20 cellular contexts compared by ENCODE assay signal in the genomic region with DNA sequence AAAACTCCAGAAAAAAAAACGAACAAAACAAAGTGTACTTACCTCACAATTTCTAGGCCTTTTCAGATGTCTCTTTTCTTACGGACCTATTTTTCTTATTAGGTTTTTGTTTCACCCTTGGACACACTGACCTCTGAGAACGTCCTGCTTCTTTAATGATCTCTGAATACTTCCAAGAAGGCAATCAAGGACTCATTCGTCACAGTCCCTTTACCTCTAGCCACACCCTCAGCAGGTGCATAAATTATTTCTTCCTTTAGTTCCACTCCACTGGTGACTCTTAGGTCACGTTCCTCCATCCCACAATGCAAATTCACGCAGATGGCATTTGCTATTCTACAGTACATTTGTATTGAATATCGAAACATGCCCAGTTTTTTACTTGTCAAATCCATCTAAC. TPM values are rescaled to one million over a fixed set of nuclear protein-coding genes. Genes with fewer than 3 reads are reported as not detected.
A peak's percentile ranks its signal among the peaks of the same experiment; 100 is the strongest.
DNase-seq lines count a peak whose midpoint lies in the region; FAIRE-seq and TF ChIP-seq lines count a peak whose summit lies in the region.
"Had no signal": no experiment of that assay in that cellular context is flagged by ENCODE, and none has a peak within 500 bp of the region (broad histone marks: within the 10 kb centered on the region; RNA-seq: fewer than 3 reads in every experiment).

No MANE protein-coding gene starts in this region.

- peak overlapping the region; percentile 21 for H3K27ac ChIP-seq in OCI-LY7 (ENCODE audit: low read depth, low read length, poor library complexity, severe bottlenecking)
- peak overlapping the region; percentile 24 to 29 for H3K27ac ChIP-seq in kidney (ENCODE audit: low read depth in 2 of 2, low read length in 2 of 2)
- H3K27ac ChIP-seq in mammary epithelial cell (ENCODE audit: insufficient read depth, low read depth, low read length) = no peak overlapping the region
- H3K27ac ChIP-seq: hepatocyte, sigmoid colon had no signal

- POLR2A ChIA-PET in OCI-LY7 (lab: Charles Lee) = interaction anchor here (0.6 to 7.9 kb wide), 8 partner anchors 10 to 1904 kb away, joined by 3 to 78 read pairs (median 7); no protein-coding TSS in a partner anchor

- BruUV-seq in OCI-LY7 (replicated peaks; lab: Mats Ljungman, UMichigan) = no TSS peak
- BruUV-seq in mammary epithelial cell (replicated peaks; lab: Mats Ljungman, UMichigan) = no TSS peak

- dilution Hi-C loops in mammary epithelial cell (cut with HindIII; ENCODE audit: low sequenced_read_pairs) = no loop called here

- peaks cover 41% of the 10 kb centered on the region for H4K20me1 ChIP-seq in OCI-LY7 (ENCODE audit: insufficient read depth, low read length)
- H4K20me1 ChIP-seq in mammary epithelial cell (ENCODE audit: insufficient read depth, low read length) = no peaks in the 10 kb centered on the region

- H3K4me3 ChIP-seq in OCI-LY7 (ENCODE audit: low read depth, low read length, poor library complexity, severe bottlenecking) (no peak overlapping the region), kidney (ENCODE audit: low read length in 2 of 2) (peak overlapping the region in 1 of 2 donors; percentile 41), mammary epithelial cell (replicated peaks in 1 of 3; ENCODE audit: insufficient read depth in 1 of 3, low read depth in 2 of 3, low read length in 3 of 3) (no peak overlapping the region)
- H3K4me3 ChIP-seq: hepatocyte, sigmoid colon had no signal

- intact Hi-C loops in OCI-LY7 (cut with micrococcal nuclease; ENCODE audit: unreplicated experiment) (no loop called here), kidney (cut with DNase I) (no loop called here), mammary epithelial cell (cut with micrococcal nuclease) (no loop called here)

- peak; percentile 81 for FAIRE-seq in GM12891 (lab: Jason Lieb, UNC)
- FAIRE-seq in kidney (lab: Jason Lieb, UNC) = peak; percentile 47
- FAIRE-seq: urothelium cell line had no signal

- H2AFZ ChIP-seq in OCI-LY7 (ENCODE audit: low read length) = no peak overlapping the region
- no peak overlapping the region for H2AFZ ChIP-seq in mammary epithelial cell (ENCODE audit: low read depth, low read length)
- H2AFZ ChIP-seq: hepatocyte had no signal

- peak overlapping the region; percentile 18; the same call in 1 of the 2 replicates for H3K4me2 ChIP-seq in OCI-LY7 (ENCODE audit: low read length)
- no peak overlapping the region for H3K4me2 ChIP-seq in mammary epithelial cell (ENCODE audit: insufficient read depth, low read depth, low read length)
- H3K4me2 ChIP-seq: hepatocyte had no signal

- 84% methylated on average over 7 of the region's 7 CpGs for WGBS in mammary epithelial cell (ENCODE audit: low coverage, missing lambda C conversion rate)

- DNase-seq in GM12891 (ENCODE audit: insufficient read length, low spot score) (no peak), OCI-LY7 (ENCODE audit: low spot score) (peak; percentile 35), kidney (no peak), renal cortical epithelial cell (ENCODE audit: low read depth) (peak; percentile 57), mammary epithelial cell (no peak), iPS-NIHi7 (ENCODE audit: extremely low spot score) (no peak)
- DNase-seq in activated effector memory CD4-positive, alpha-beta T cell treated with anti-CD3 and anti-CD28 coated beads, Interleukin-2, amount 50 U/mL, for 16 hours = no peak
- DNase-seq: activated naive CD8-positive, alpha-beta T cell treated with anti-CD3 and anti-CD28 coated beads, Interleukin-2, amount 10 ng/mL, durations not matched to agents 7 days and 5 days; DMS53; effector CD4-positive, alpha-beta T cell; foreskin melanocyte; KG1; naive thymus-derived CD4-positive, alpha-beta T cell; NCI-H1694 treated with DMSO at 0.1 percent for 48 hours; RPMI8226; sigmoid colon; substantia nigra; T1000 had no signal

- no peaks in the 10 kb centered on the region for H3K9me2 ChIP-seq in OCI-LY7 (ENCODE audit: insufficient read depth, low read length)

- H3K79me2 ChIP-seq in OCI-LY7 (ENCODE audit: insufficient read depth, low read depth, low read length) (peaks cover 100% of the 10 kb centered on the region), mammary epithelial cell (ENCODE audit: insufficient read depth, low read length) (peaks cover 86% of the 10 kb centered on the region)

- CTCF ChIA-PET in OCI-LY7 (lab: Charles Lee; ENCODE audit: unreplicated experiment) = no interaction called here
- CTCF ChIA-PET in mammary epithelial cell (lab: Charles Lee; ENCODE audit: low non-redundant PET) = no interaction called here

- no peak for TF ChIP-seq POLR2A in GM12891 (IDR thresholded peaks at IDR 0.05; ENCODE audit: low read depth, low read length)

- in situ Hi-C loops in mammary epithelial cell (cut with MboI; ENCODE audit: low sequenced_read_pairs in 2 of 2) = no loop called here

- H3K9ac ChIP-seq in kidney (ENCODE audit: low read length in 2 of 2) (no peak overlapping the region), mammary epithelial cell (ENCODE audit: insufficient read depth, low read length) (no peak overlapping the region)

- TF ChIP-seq CTCF in OCI-LY7 (conservative IDR thresholded peaks at IDR 0.05; ENCODE audit: low read length) = no peak
- no peak for TF ChIP-seq CTCF in kidney (IDR thresholded peaks at IDR 0.05; ENCODE audit: borderline replicate concordance, extremely low read depth, insufficient read depth)
- no peak for TF ChIP-seq CTCF in mammary epithelial cell (conservative IDR thresholded peaks at IDR 0.05 in 1 of 2, IDR thresholded peaks at IDR 0.05 in 1 of 2; ENCODE audit: extremely low read depth in 1 of 2, insufficient read depth in 1 of 2, low read depth in 1 of 2, low read length in 2 of 2)

- no peaks in the 10 kb centered on the region for H3K27me3 ChIP-seq in mammary epithelial cell (ENCODE audit: insufficient read depth, low read length)
- H3K27me3 ChIP-seq: hepatocyte, sigmoid colon had no signal

- H3K4me1 ChIP-seq in OCI-LY7 (ENCODE audit: insufficient read depth, low read length, poor library complexity, severe bottlenecking) (peaks cover 80% of the 10 kb centered on the region), kidney (ENCODE audit: control insufficient read depth in 1 of 2, insufficient read depth in 1 of 2, low read depth in 1 of 2, low read length in 2 of 2) (peaks cover 2 to 9% of the 10 kb centered on the region in 2 donors), mammary epithelial cell (ENCODE audit: insufficient read depth, low read length) (peaks cover 20% of the 10 kb centered on the region)

- H3K36me3 ChIP-seq in OCI-LY7 (ENCODE audit: insufficient read depth, low read length) (peaks cover 99% of the 10 kb centered on the region), kidney (ENCODE audit: control insufficient read depth in 1 of 2, insufficient read depth in 2 of 2, low read length in 2 of 2) (no peaks in the 10 kb centered on the region), mammary epithelial cell (ENCODE audit: insufficient read depth, low read length) (peaks cover 3% of the 10 kb centered on the region)
- H3K36me3 ChIP-seq: sigmoid colon had no signal

- H3K9me3 ChIP-seq in OCI-LY7 (ENCODE audit: low read length) = no peaks in the 10 kb centered on the region; the same call in 1 of the 2 replicates
- H3K9me3 ChIP-seq in kidney (ENCODE audit: control insufficient read depth in 1 of 2, low read length in 2 of 2) = no peaks in the 10 kb centered on the region
- H3K9me3 ChIP-seq in mammary epithelial cell (replicated peaks; ENCODE audit: insufficient read depth, low read length) = no peaks in the 10 kb centered on the region
- H3K9me3 ChIP-seq: sigmoid colon had no signal

TF ChIP-seq in GM12891, 5 proteins besides CTCF, POLR2A, EP300 and RAD21:
- TF ChIP-seq SPI1 (IDR thresholded peaks at IDR 0.05; ENCODE audit: low read depth, low read length) = no peak
TF ChIP-seq in GM12891: peak in this region for 0.

RNA-seq across cellular contexts. Expression of a gene that starts 21.9 kb away (rescaled TPM):
- polyA plus RNA-seq in GM12891 (2012; ENCODE audit: low read depth, missing spikeins) = 16.7 TPM
- 108 and 110 TPM in 2 replicates for total RNA-seq in OCI-LY7 (2014; rRNA removed; shearing (Covaris generic))
- total RNA-seq in OCI-LY7 (2022) (174 and 211 TPM in 2 replicates), kidney (36.9 TPM), renal cortical epithelial cell (23.4 and 39.5 TPM in 2 replicates), mammary epithelial cell (10 to 100 TPM; 18.9 to 26.7 TPM)
- polyA plus RNA-seq in kidney (ENCODE audit: insufficient read depth, low read depth, low replicate concordance) (4.6 TPM), mammary epithelial cell (8.3 TPM)
- 13.1 TPM for polyA minus RNA-seq in mammary epithelial cell

Comparison
In these comparisons a context has a peak if more than half of its experiments do, and no peak if none do; other contexts are left out.
1. DNase-seq: peak in OCI-LY7 (single experiment) and renal cortical epithelial cell (single experiment); none in GM12891 (single experiment), kidney (single experiment), activated effector memory CD4-positive, alpha-beta T cell treated with anti-CD3 and anti-CD28 coated beads, Interleukin-2, amount 50 U/mL, for 16 hours (single experiment), mammary epithelial cell (single experiment) and iPS-NIHi7 (single experiment).